18 cellular contexts compared by ENCODE assay signal in the genomic region with DNA sequence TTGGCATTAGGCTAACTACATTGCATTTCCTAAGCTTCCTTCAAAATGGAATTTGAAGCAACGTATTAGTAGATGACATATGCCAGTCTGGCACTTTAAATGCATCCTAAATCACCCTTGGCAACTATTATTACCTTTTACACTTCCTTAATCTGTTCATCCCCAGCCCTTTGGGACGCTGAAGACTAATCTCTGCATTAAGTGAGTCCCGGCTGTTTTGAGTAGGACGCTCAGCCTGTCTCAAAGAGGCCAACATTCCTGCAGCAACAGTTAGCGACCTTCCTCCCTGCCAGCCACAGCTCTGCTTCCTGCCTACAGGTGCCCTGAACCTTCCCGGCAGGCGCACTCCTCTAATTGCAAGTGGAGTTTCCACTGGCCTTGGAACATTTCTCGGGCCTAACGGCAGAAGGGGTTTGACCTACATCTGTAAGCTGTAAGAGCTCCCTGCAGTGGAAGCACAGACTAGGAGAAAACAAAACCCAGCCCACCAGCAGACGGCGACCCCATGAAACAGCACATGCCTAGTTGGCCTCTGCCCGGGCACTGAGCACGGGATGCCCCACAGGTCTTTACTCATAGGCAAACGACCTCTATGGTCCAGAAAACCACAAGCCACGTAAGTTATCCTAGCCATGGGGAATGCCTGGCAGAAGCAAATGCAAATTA.
DNase-seq lines count a peak whose midpoint lies in the region; ATAC-seq, FAIRE-seq and TF ChIP-seq lines count a peak whose summit lies in the region.
"Had no signal": no experiment of that assay in that cellular context is flagged by ENCODE, and none has a peak within 500 bp of the region (broad histone marks: within the 10 kb centered on the region; RNA-seq: fewer than 3 reads in every experiment).

No MANE protein-coding gene starts in this region.

- no peak overlapping the region for H3K4me3 Mint-ChIP-seq in activated naive CD8-positive, alpha-beta T cell treated with anti-CD3 and anti-CD28 coated beads, Interleukin-2, amount 50 U/mL, for 24 hours
- no peak overlapping the region for H3K4me3 Mint-ChIP-seq in activated CD4-positive, alpha-beta T cell treated with anti-CD3 and anti-CD28 coated beads, Interleukin-2, amount 10 ng/mL, durations not matched to agents 7 days and 5 days
- H3K4me3 Mint-ChIP-seq: CD8-positive, alpha-beta T cell; stimulated activated naive CD8-positive, alpha-beta T cell treated with anti-CD3 and anti-CD28 coated beads, Interleukin-15, amount 100 ng/mL, for 72 hours had no signal

- H3K4me1 ChIP-seq in HepG2 (ENCODE audit: insufficient read depth, low read length) (peaks cover 15% of the 10 kb centered on the region), right lobe of liver (no peaks in the 10 kb centered on the region), testis (no peaks in the 10 kb centered on the region)
- H3K4me1 ChIP-seq: prostate gland had no signal

- H3K27me3 ChIP-seq in HepG2 (ENCODE audit: control insufficient read depth in 1 of 2, insufficient read depth in 2 of 2, low read length in 2 of 2) (no peaks in the 10 kb centered on the region), right lobe of liver (no peaks in the 10 kb centered on the region), testis (no peaks in the 10 kb centered on the region)

- peaks cover 5 to 48% of the 10 kb centered on the region in 2 experiments for H3K36me3 ChIP-seq in HepG2 (replicated peaks in 1 of 2; ENCODE audit: control insufficient read depth in 1 of 2, insufficient read depth in 2 of 2, low read length in 2 of 2)
- H3K36me3 ChIP-seq in right lobe of liver, result peaks cover 0 to 16% (median 0%) of the 10 kb centered on the region in 4 donors
- H3K36me3 ChIP-seq in testis (ENCODE audit: low read depth, missing control alignments), result no peaks in the 10 kb centered on the region
- H3K36me3 ChIP-seq: prostate gland had no signal

- H3K9me3 ChIP-seq in HepG2 (ENCODE audit: low read length) (no peaks in the 10 kb centered on the region), right lobe of liver (no peaks in the 10 kb centered on the region), testis (no peaks in the 10 kb centered on the region)
- H3K9me3 ChIP-seq: lower lobe of right lung, prostate gland had no signal

- no peak for TF ChIP-seq EP300 in HepG2 (IDR thresholded peaks at IDR 0.05; ENCODE audit: low read depth in 2 of 2, low read length in 2 of 2)
- TF ChIP-seq EP300 in HepG2 (CRISPR knock-in tag; IDR thresholded peaks at IDR 0.05; ENCODE audit: borderline replicate concordance), result no peak

- H3K27ac ChIP-seq in HepG2 (ENCODE audit: extremely low read length, insufficient read depth, low read length) (no peak overlapping the region), right lobe of liver (no peak overlapping the region), testis (no peak overlapping the region)
- H3K27ac ChIP-seq: lower lobe of right lung, prostate gland had no signal

- H3K79me2 ChIP-seq in HepG2 (ENCODE audit: insufficient read depth, low read length), result no peaks in the 10 kb centered on the region

- no peak overlapping the region for H3K4me2 ChIP-seq in HepG2 (ENCODE audit: low read depth, low read length)

- no peak overlapping the region for H3K9ac ChIP-seq in HepG2 (ENCODE audit: insufficient read depth, low read depth, low read length)

- intact Hi-C loops in HepG2 (cut with micrococcal nuclease; ENCODE audit: unreplicated experiment) (no loop called here), right lobe of liver (cut with DNase I) (no loop called here), testis (cut with DNase I; ENCODE audit: low total_unique reads) (no loop called here)

- DNase-seq in HepG2 (ENCODE audit: low spot score) (no peak), right lobe of liver (no peak), mesenteric fat pad (ENCODE audit: low spot score) (peak; percentile 60), testis (peak; percentile 7), NCI-H1092 treated with DMSO at 0.1 percent for 48 hours (lab: John Stamatoyannopoulos, UW) (no peak)
- DNase-seq in activated naive CD8-positive, alpha-beta T cell treated with anti-CD3 and anti-CD28 coated beads, Interleukin-2, amount 50 U/mL, for 24 hours, result no peak
- no peak for DNase-seq in activated CD4-positive, alpha-beta T cell treated with anti-CD3 and anti-CD28 coated beads, Interleukin-2, amount 10 ng/mL, durations not matched to agents 7 days and 5 days
- DNase-seq: activated effector memory CD4-positive, alpha-beta T cell treated with anti-CD3 and anti-CD28 coated beads, Interleukin-2, amount 50 U/mL, for 16 hours; EL; lower lobe of right lung; NCI-H1694; NCI-H226; stimulated activated naive CD8-positive, alpha-beta T cell treated with anti-CD3 and anti-CD28 coated beads, Interleukin-15, amount 100 ng/mL, for 72 hours; T-helper 1 cell had no signal

- TF ChIP-seq POLR2A in HepG2 (IDR thresholded peaks at IDR 0.05; ENCODE audit: insufficient read depth in 1 of 2, low read depth in 2 of 2, low read length in 2 of 2) (no peak), right lobe of liver (IDR thresholded peaks at IDR 0.05) (no peak), testis (IDR thresholded peaks at IDR 0.05) (no peak)

- H3K4me3 ChIP-seq in HepG2 (replicated peaks in 1 of 3; ENCODE audit: insufficient read depth in 1 of 3, low read depth in 2 of 3, low read length in 3 of 3) (no peak overlapping the region), right lobe of liver (no peak overlapping the region), testis (no peak overlapping the region)
- H3K4me3 ChIP-seq: lower lobe of right lung, prostate gland had no signal

- H3K4me1 Mint-ChIP-seq in activated naive CD8-positive, alpha-beta T cell treated with anti-CD3 and anti-CD28 coated beads, Interleukin-2, amount 50 U/mL, for 24 hours, result peaks cover 23% of the 10 kb centered on the region
- peaks cover 22% of the 10 kb centered on the region for H3K4me1 Mint-ChIP-seq in activated CD4-positive, alpha-beta T cell treated with anti-CD3 and anti-CD28 coated beads, Interleukin-2, amount 10 ng/mL, durations not matched to agents 7 days and 5 days

- no peak overlapping the region for H2AFZ ChIP-seq in HepG2 (ENCODE audit: low read length)

- in situ Hi-C loops in HepG2 (cut with HindIII; ENCODE audit: extremely low pct_ligation_motif_present, low pct_unique_long_range_greater_than_20kb), result loop anchor here (10.0 kb wide), 1 partner anchor 100 kb away; no protein-coding TSS in a partner anchor

- H3K36me3 Mint-ChIP-seq in activated naive CD8-positive, alpha-beta T cell treated with anti-CD3 and anti-CD28 coated beads, Interleukin-2, amount 50 U/mL, for 24 hours (ENCODE audit: low read depth), result peaks cover 64% of the 10 kb centered on the region
- peaks cover 73% of the 10 kb centered on the region for H3K36me3 Mint-ChIP-seq in activated CD4-positive, alpha-beta T cell treated with anti-CD3 and anti-CD28 coated beads, Interleukin-2, amount 10 ng/mL, durations not matched to agents 7 days and 5 days (ENCODE audit: low read depth)

- no TSS peak for BruUV-seq in HepG2 (replicated peaks; lab: Mats Ljungman, UMichigan)

- H3K9me3 Mint-ChIP-seq in activated naive CD8-positive, alpha-beta T cell treated with anti-CD3 and anti-CD28 coated beads, Interleukin-2, amount 50 U/mL, for 24 hours, result peaks cover 7% of the 10 kb centered on the region
- H3K9me3 Mint-ChIP-seq in activated CD4-positive, alpha-beta T cell treated with anti-CD3 and anti-CD28 coated beads, Interleukin-2, amount 10 ng/mL, durations not matched to agents 7 days and 5 days, result peaks cover 4% of the 10 kb centered on the region

- TF ChIP-seq RAD21 in HepG2 (CRISPR knock-in tag; IDR thresholded peaks at IDR 0.05), result no peak

- H4K20me1 ChIP-seq in HepG2 (ENCODE audit: insufficient read depth, low read length), result no peaks in the 10 kb centered on the region

- CTCF ChIA-PET in HepG2 (lab: Yijun Ruan, JAX; ENCODE audit: low intra/inter-chr PET ratio, low total read pairs), result no interaction called here
- CTCF ChIA-PET in activated CD4-positive, alpha-beta T cell treated with anti-CD3 and anti-CD28 coated beads, Interleukin-2, amount 10 ng/mL, durations not matched to agents 7 days and 5 days (lab: Charles Lee), result interaction anchor here (1.0 kb wide), 1 partner anchor 28 kb away, joined by 4 read pairs; no protein-coding TSS in a partner anchor

- FAIRE-seq in HepG2 (lab: Jason Lieb, UNC), result no peak

- peak overlapping the region; percentile 64 for H3K27ac Mint-ChIP-seq in activated naive CD8-positive, alpha-beta T cell treated with anti-CD3 and anti-CD28 coated beads, Interleukin-2, amount 50 U/mL, for 24 hours
- no peak overlapping the region for H3K27ac Mint-ChIP-seq in activated CD4-positive, alpha-beta T cell treated with anti-CD3 and anti-CD28 coated beads, Interleukin-2, amount 10 ng/mL, durations not matched to agents 7 days and 5 days

- H3K27me3 Mint-ChIP-seq in activated naive CD8-positive, alpha-beta T cell treated with anti-CD3 and anti-CD28 coated beads, Interleukin-2, amount 50 U/mL, for 24 hours, result no peaks in the 10 kb centered on the region
- no peaks in the 10 kb centered on the region for H3K27me3 Mint-ChIP-seq in activated CD4-positive, alpha-beta T cell treated with anti-CD3 and anti-CD28 coated beads, Interleukin-2, amount 10 ng/mL, durations not matched to agents 7 days and 5 days
- H3K27me3 Mint-ChIP-seq: stimulated activated naive CD8-positive, alpha-beta T cell treated with anti-CD3 and anti-CD28 coated beads, Interleukin-15, amount 100 ng/mL, for 72 hours had no signal

- POLR2A ChIA-PET in HepG2 (lab: Yijun Ruan, JAX), result no interaction called here
- POLR2A ChIA-PET in activated CD4-positive, alpha-beta T cell treated with anti-CD3 and anti-CD28 coated beads, Interleukin-2, amount 10 ng/mL, durations not matched to agents 7 days and 5 days (lab: Charles Lee), result interaction anchor here (0.7 kb wide), 1 partner anchor 124 kb away, joined by 3 read pairs; no protein-coding TSS in a partner anchor

- TF ChIP-seq CTCF in HepG2 (CRISPR knock-in tag; IDR thresholded peaks at IDR 0.05), result no peak
- no peak for TF ChIP-seq CTCF in right lobe of liver (IDR thresholded peaks at IDR 0.05)
- no peak for TF ChIP-seq CTCF in testis (IDR thresholded peaks at IDR 0.05)

- WGBS in HepG2 (ENCODE audit: low lambda C conversion rate), result 97% methylated on average over 15 of the region's 15 CpGs
- 96% methylated on average over 5 of the region's 15 CpGs for WGBS in right lobe of liver (ENCODE audit: insufficient coverage, low coverage, low lambda C conversion rate, missing lambda C conversion rate)
- 90 to 93% methylated on average over 12 to 15 of the region's 15 CpGs for WGBS in testis, 2 donors

- no peak for ATAC-seq in HepG2
- ATAC-seq in right lobe of liver, result no peak
- ATAC-seq in activated naive CD8-positive, alpha-beta T cell treated with anti-CD3 and anti-CD28 coated beads, Interleukin-2, amount 50 U/mL, for 24 hours, result peak; percentile 15
- ATAC-seq in HG03097 (IDR thresholded peaks at IDR 0.05; ENCODE audit: low FRiP score, unreplicated experiment), result no peak
- ATAC-seq: CD8-positive, alpha-beta T cell; lower lobe of right lung; Right ventricle myocardium inferior; stimulated activated naive CD8-positive, alpha-beta T cell treated with anti-CD3 and anti-CD28 coated beads, Interleukin-15, amount 100 ng/mL, for 72 hours had no signal

TF ChIP-seq in HepG2, 621 proteins besides CTCF, POLR2A, EP300 and RAD21:
- TF ChIP-seq POLR2AphosphoS5 (IDR thresholded peaks at IDR 0.05; ENCODE audit: low read depth, low read length) (no peak), RBM22 (optimal IDR thresholded peaks at IDR 0.05; ENCODE audit: low read length) (peak; percentile 43)

Comparison
In these comparisons a context has a peak if more than half of its experiments do, and no peak if none do; other contexts are left out.
1. DNase-seq: peak in mesenteric fat pad (single experiment) and testis (single experiment); none in HepG2 (single experiment), right lobe of liver (0 of 3), activated naive CD8-positive, alpha-beta T cell treated with anti-CD3 and anti-CD28 coated beads, Interleukin-2, amount 50 U/mL, for 24 hours (single experiment), NCI-H1092 treated with DMSO at 0.1 percent for 48 hours (single experiment) and activated CD4-positive, alpha-beta T cell treated with anti-CD3 and anti-CD28 coated beads, Interleukin-2, amount 10 ng/mL, durations not matched to agents 7 days and 5 days (single experiment).